Comparison of ENCODE assay signal across 20 cellular contexts in the genomic region with DNA sequence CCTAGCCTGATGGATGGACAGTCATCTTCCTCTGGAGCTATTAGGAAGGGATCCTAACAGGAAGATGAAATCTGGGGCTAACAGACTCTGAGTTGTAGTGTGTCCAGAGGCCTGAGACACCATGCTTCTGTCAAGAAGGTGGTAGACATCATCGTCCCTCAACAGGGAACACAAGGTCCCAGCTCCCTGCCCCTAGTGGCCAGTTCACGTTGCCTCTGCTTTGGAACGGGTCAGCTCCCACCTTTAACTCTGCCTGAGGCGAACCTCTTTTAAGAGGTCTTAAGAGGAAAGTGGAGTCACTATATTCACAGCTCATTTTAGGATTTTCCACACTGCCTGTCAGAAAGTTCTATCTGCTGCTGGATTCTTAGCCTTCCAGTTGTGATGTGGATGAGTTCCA. TPM values are rescaled to one million over a fixed set of nuclear protein-coding genes. Genes with fewer than 3 reads are reported as not detected.
DNase-seq lines count a peak whose midpoint lies in the region; ATAC-seq, FAIRE-seq and TF ChIP-seq lines count a peak whose summit lies in the region.
"Had no signal": no experiment of that assay in that cellular context is flagged by ENCODE, and none has a peak within 500 bp of the region (broad histone marks: within the 10 kb centered on the region; RNA-seq: fewer than 3 reads in every experiment).

No MANE protein-coding gene starts in this region.

- FAIRE-seq in K562 (lab: Jason Lieb, UNC) (peak; percentile 91), HepG2 (lab: Jason Lieb, UNC) (no peak)

- H3K4me1 Mint-ChIP-seq in Caco-2 (ENCODE audit: low read depth, unreplicated experiment) = no peaks in the 10 kb centered on the region
- H3K4me1 Mint-ChIP-seq in activated CD4-positive, alpha-beta T cell treated with anti-CD3 and anti-CD28 coated beads for 36 hours = no peaks in the 10 kb centered on the region
- H3K4me1 Mint-ChIP-seq: brain, natural killer cell had no signal

- TF ChIP-seq RAD21 in K562 (CRISPR knock-in tag; conservative IDR thresholded peaks at IDR 0.05 in 1 of 2, IDR thresholded peaks at IDR 0.05 in 1 of 2) = no peak
- TF ChIP-seq RAD21 in HepG2 (CRISPR knock-in tag; IDR thresholded peaks at IDR 0.05) = no peak

- H3K27ac Mint-ChIP-seq in Caco-2 (ENCODE audit: unreplicated experiment) = no peak overlapping the region
- no peak overlapping the region for H3K27ac Mint-ChIP-seq in activated CD4-positive, alpha-beta T cell treated with anti-CD3 and anti-CD28 coated beads for 36 hours
- H3K27ac Mint-ChIP-seq: brain; CD4-positive, alpha-beta T cell; natural killer cell had no signal

- H3K9me3 ChIP-seq in Caco-2 = no peaks in the 10 kb centered on the region
- H3K9me3 ChIP-seq in HEK293 (ENCODE audit: control insufficient read depth, insufficient read depth, low read depth, low read length) = no peaks in the 10 kb centered on the region
- H3K9me3 ChIP-seq in K562 (replicated peaks; ENCODE audit: control insufficient read depth, insufficient read depth, low read depth, low read length) = no peaks in the 10 kb centered on the region
- no peaks in the 10 kb centered on the region for H3K9me3 ChIP-seq in HepG2 (ENCODE audit: low read length)
- H3K9me3 ChIP-seq in body of pancreas = no peaks in the 10 kb centered on the region
- H3K9me3 ChIP-seq: left lung, right lobe of liver had no signal

- in situ Hi-C loops in K562 (cut with MboI) = no loop called here
- in situ Hi-C loops in HepG2 (cut with HindIII; ENCODE audit: extremely low pct_ligation_motif_present, low pct_unique_long_range_greater_than_20kb) = no loop called here

- H3K4me2 ChIP-seq in K562 (ENCODE audit: insufficient read depth, low read length) = no peak overlapping the region
- no peak overlapping the region for H3K4me2 ChIP-seq in HepG2 (ENCODE audit: low read depth, low read length)

- CTCF ChIA-PET in Caco-2 (lab: Charles Lee) = interaction anchor here (0.5 to 1.4 kb wide), 5 partner anchors 10 to 125 kb away, joined by 3 to 6 read pairs (median 4); no protein-coding TSS in a partner anchor
- CTCF ChIA-PET in HEK293 (lab: Yijun Ruan, JAX) = interaction anchor here (0.6 to 1.3 kb wide), 7 partner anchors 8 to 125 kb away, joined by 3 to 4 read pairs (median 3); no protein-coding TSS in a partner anchor
- CTCF ChIA-PET in K562 (lab: Yijun Ruan, JAX; ENCODE audit: low intra/inter-chr PET ratio) = no interaction called here
- CTCF ChIA-PET in HepG2 (lab: Yijun Ruan, JAX; ENCODE audit: low intra/inter-chr PET ratio, low total read pairs) = no interaction called here
- CTCF ChIA-PET in activated CD4-positive, alpha-beta T cell treated with anti-CD3 and anti-CD28 coated beads for 36 hours (lab: Charles Lee) = interaction anchor here (0.6 to 1.3 kb wide), 5 partner anchors 11 to 212 kb away, joined by 3 read pairs; no protein-coding TSS in a partner anchor

- DNase-seq in Caco-2 (no peak), K562 (ENCODE audit: extremely low read depth in 1 of 4, low spot score in 3 of 4) (peak in 3 of 4 experiments; percentile 41 to 59 (median 52)), HepG2 (ENCODE audit: low spot score) (no peak), body of pancreas (no peak), NCI-H2227 (lab: John Stamatoyannopoulos, UW; ENCODE audit: unreplicated experiment) (no peak)
- DNase-seq in activated CD4-positive, alpha-beta T cell treated with anti-CD3 and anti-CD28 coated beads for 36 hours = no peak
- DNase-seq: activated CD4-positive, alpha-beta T cell treated with anti-CD3 and anti-CD28 coated beads, Interleukin-2, amount 50 U/mL, for 48 hours; activated effector memory CD4-positive, alpha-beta T cell treated with Interleukin-2 at 50 U/mL for 16 hours; CD4-positive, alpha-beta T cell; GF-D8; left lung; natural killer cell; NCI-H1105 treated with DMSO at 0.1 percent for 48 hours; NCI-H446 treated with DMSO at 0.1 percent for 48 hours; stimulated activated naive CD8-positive, alpha-beta T cell treated with anti-CD3 and anti-CD28 coated beads, Interleukin-15, Interleukin-2, amounts not matched to agents 100 U/mL and 50 U/mL, for 24 hours had no signal

- H3K4me3 Mint-ChIP-seq in Caco-2 (ENCODE audit: unreplicated experiment) = no peak overlapping the region
- H3K4me3 Mint-ChIP-seq in activated CD4-positive, alpha-beta T cell treated with anti-CD3 and anti-CD28 coated beads for 36 hours = no peak overlapping the region
- H3K4me3 Mint-ChIP-seq: brain; CD4-positive, alpha-beta T cell; natural killer cell had no signal

- intact Hi-C loops in Caco-2 (cut with micrococcal nuclease; ENCODE audit: unreplicated experiment) = no loop called here
- intact Hi-C loops in K562 (cut with micrococcal nuclease) = no loop called here
- intact Hi-C loops in HepG2 (cut with micrococcal nuclease; ENCODE audit: unreplicated experiment) = no loop called here
- intact Hi-C loops in body of pancreas (cut with DNase I) = no loop called here
- intact Hi-C loops in activated CD4-positive, alpha-beta T cell treated with anti-CD3 and anti-CD28 coated beads for 36 hours (cut with DNase I, micrococcal nuclease) = no loop called here

- no peaks in the 10 kb centered on the region for H3K9me3 Mint-ChIP-seq in Caco-2 (ENCODE audit: unreplicated experiment)
- H3K9me3 Mint-ChIP-seq in activated CD4-positive, alpha-beta T cell treated with anti-CD3 and anti-CD28 coated beads for 36 hours (ENCODE audit: low read depth) = no peaks in the 10 kb centered on the region
- H3K9me3 Mint-ChIP-seq: CD4-positive, alpha-beta T cell; natural killer cell had no signal

- H3K27me3 Mint-ChIP-seq in Caco-2 (ENCODE audit: insufficient read depth, unreplicated experiment) = no peaks in the 10 kb centered on the region
- H3K27me3 Mint-ChIP-seq in activated CD4-positive, alpha-beta T cell treated with anti-CD3 and anti-CD28 coated beads for 36 hours = no peaks in the 10 kb centered on the region
- H3K27me3 Mint-ChIP-seq: brain; CD4-positive, alpha-beta T cell had no signal

- POLR2A ChIA-PET in Caco-2 (lab: Charles Lee) (no interaction called here), HEK293 (lab: Yijun Ruan, JAX) (no interaction called here), K562 (lab: Yijun Ruan, JAX) (interaction anchor here (0.6 to 1.4 kb wide), 5 partner anchors 10 to 56 kb away, joined by 3 to 6 read pairs (median 3); no protein-coding TSS in a partner anchor), HepG2 (lab: Yijun Ruan, JAX) (no interaction called here)
- POLR2A ChIA-PET in activated CD4-positive, alpha-beta T cell treated with anti-CD3 and anti-CD28 coated beads for 36 hours (lab: Charles Lee) = interaction anchor here (1.0 kb wide), 1 partner anchor 12 kb away, joined by 4 read pairs; no protein-coding TSS in a partner anchor

- TF ChIP-seq CTCF in Caco-2 (IDR thresholded peaks at IDR 0.05; ENCODE audit: insufficient read depth in 1 of 2, low read depth in 1 of 2, low read length in 1 of 2, severe bottlenecking in 1 of 2, unreplicated experiment in 1 of 2) = peak; percentile 36 to 47
- peak; percentile 20; the same call in 1 of the 2 replicates for TF ChIP-seq CTCF in HEK293 (tag by site-specific recombination; IDR thresholded peaks at IDR 0.05)
- TF ChIP-seq CTCF in K562 (IDR thresholded peaks at IDR 0.05 in 2 of 3, conservative IDR thresholded peaks at IDR 0.05 in 1 of 3; ENCODE audit: insufficient read depth in 2 of 3, low read depth in 1 of 3, low read length in 3 of 3) = peak; percentile 39 to 77 (median 43)
- no peak for TF ChIP-seq CTCF in HepG2 (CRISPR knock-in tag; IDR thresholded peaks at IDR 0.05)
- TF ChIP-seq CTCF in body of pancreas (IDR thresholded peaks at IDR 0.05) = no peak

- peak; percentile 90 for ATAC-seq in K562
- ATAC-seq in HepG2 = peak; percentile 75
- ATAC-seq in body of pancreas = no peak
- no peak for ATAC-seq in activated CD4-positive, alpha-beta T cell treated with anti-CD3 and anti-CD28 coated beads for 36 hours
- ATAC-seq in HG03097 (IDR thresholded peaks at IDR 0.05; ENCODE audit: low FRiP score, unreplicated experiment) = no peak
- ATAC-seq: left lung; natural killer cell; right lobe of liver; stimulated activated naive CD8-positive, alpha-beta T cell treated with anti-CD3 and anti-CD28 coated beads, Interleukin-15, Interleukin-2, amounts not matched to agents 100 U/mL and 50 U/mL, for 24 hours had no signal

- no peaks in the 10 kb centered on the region for H3K9me1 ChIP-seq in K562 (ENCODE audit: control insufficient read depth, insufficient read depth, low read length)

- H3K9ac ChIP-seq in K562 (ENCODE audit: insufficient read depth in 1 of 2, low read depth in 2 of 2, low read length in 2 of 2) (no peak overlapping the region), HepG2 (ENCODE audit: insufficient read depth, low read depth, low read length) (no peak overlapping the region)

- H3K79me2 ChIP-seq in K562 (ENCODE audit: control insufficient read depth, insufficient read depth, low read length) (no peaks in the 10 kb centered on the region), HepG2 (ENCODE audit: insufficient read depth, low read length) (no peaks in the 10 kb centered on the region)

- no peaks in the 10 kb centered on the region for H3K4me1 ChIP-seq in Caco-2
- H3K4me1 ChIP-seq in HEK293 (ENCODE audit: control insufficient read depth, insufficient read depth, low read length) = no peaks in the 10 kb centered on the region
- peaks cover 2 to 4% of the 10 kb centered on the region in 2 experiments; a peak in 3 of 5 replicates for H3K4me1 ChIP-seq in K562 (replicated peaks in 1 of 2; ENCODE audit: control insufficient read depth in 2 of 2, insufficient read depth in 2 of 2, low read length in 2 of 2)
- no peaks in the 10 kb centered on the region for H3K4me1 ChIP-seq in HepG2 (ENCODE audit: insufficient read depth, low read length)
- no peaks in the 10 kb centered on the region for H3K4me1 ChIP-seq in body of pancreas
- H3K4me1 ChIP-seq: left lung, right lobe of liver had no signal

- peaks cover 75% of the 10 kb centered on the region for H3K36me3 Mint-ChIP-seq in Caco-2 (ENCODE audit: insufficient read depth, unreplicated experiment)
- peaks cover 8% of the 10 kb centered on the region for H3K36me3 Mint-ChIP-seq in activated CD4-positive, alpha-beta T cell treated with anti-CD3 and anti-CD28 coated beads for 36 hours (ENCODE audit: low read depth)
- H3K36me3 Mint-ChIP-seq: natural killer cell had no signal

- H4K20me1 ChIP-seq in K562 (replicated peaks; ENCODE audit: control insufficient read depth, insufficient read depth, low read length) = no peaks in the 10 kb centered on the region
- H4K20me1 ChIP-seq in HepG2 (ENCODE audit: insufficient read depth, low read length) = no peaks in the 10 kb centered on the region

- TF ChIP-seq EP300 in K562 (IDR thresholded peaks at IDR 0.05; ENCODE audit: low read length) (no peak), HepG2 (IDR thresholded peaks at IDR 0.05; ENCODE audit: low read depth in 2 of 2, low read length in 2 of 2) (no peak), HepG2 (CRISPR knock-in tag; IDR thresholded peaks at IDR 0.05; ENCODE audit: borderline replicate concordance) (no peak)

- H3K4me3 ChIP-seq in Caco-2 (ENCODE audit: low read depth, low read length) (no peak overlapping the region), HEK293 (ENCODE audit: low read depth, low read length) (no peak overlapping the region), K562 (no peak overlapping the region), HepG2 (replicated peaks in 1 of 3; ENCODE audit: insufficient read depth in 1 of 3, low read depth in 2 of 3, low read length in 3 of 3) (no peak overlapping the region), body of pancreas (no peak overlapping the region)
- H3K4me3 ChIP-seq: left lung, right lobe of liver had no signal

- 42% methylated on average over 4 of the region's 4 CpGs for WGBS in K562 (ENCODE audit: insufficient coverage, low coverage, missing lambda C conversion rate)
- WGBS in HepG2 (ENCODE audit: low lambda C conversion rate) = 75% methylated on average over 4 of the region's 4 CpGs
- 72 to 82% methylated on average over 4 of the region's 4 CpGs for WGBS in body of pancreas, 2 donors

- H3K27me3 ChIP-seq in Caco-2 (replicated peaks; ENCODE audit: control insufficient read depth, insufficient read depth, low read length) = no peaks in the 10 kb centered on the region
- no peaks in the 10 kb centered on the region for H3K27me3 ChIP-seq in K562 (ENCODE audit: control insufficient read depth in 2 of 2, insufficient read depth in 2 of 2, low read length in 2 of 2)
- no peaks in the 10 kb centered on the region for H3K27me3 ChIP-seq in HepG2 (ENCODE audit: control insufficient read depth in 1 of 2, insufficient read depth in 2 of 2, low read length in 2 of 2)
- H3K27me3 ChIP-seq in body of pancreas = no peaks in the 10 kb centered on the region
- H3K27me3 ChIP-seq: left lung, right lobe of liver had no signal

- BruUV-seq in Caco-2 (replicated peaks; lab: Mats Ljungman, UMichigan) (no TSS peak), K562 (replicated peaks; lab: Mats Ljungman, UMichigan) (no TSS peak), HepG2 (replicated peaks; lab: Mats Ljungman, UMichigan) (no TSS peak)

- H3K27ac ChIP-seq in HEK293 (ENCODE audit: extremely low read depth, low read depth, low read length) = no peak overlapping the region
- H3K27ac ChIP-seq in K562 (ENCODE audit: extremely low read depth, low read depth, low read length) = no peak overlapping the region
- H3K27ac ChIP-seq in HepG2 (ENCODE audit: extremely low read length, insufficient read depth, low read length) = no peak overlapping the region
- H3K27ac ChIP-seq in body of pancreas = no peak overlapping the region
- H3K27ac ChIP-seq: left lung, right lobe of liver had no signal

- H2AFZ ChIP-seq in K562 (ENCODE audit: low read depth, low read length) (0 out of 2 replicates have a peak overlapping the region, but pooled peaks have one; percentile 4), HepG2 (ENCODE audit: low read length) (no peak overlapping the region)

- H3K36me3 ChIP-seq in Caco-2 (ENCODE audit: control insufficient read depth, insufficient read depth, low read length) (no peaks in the 10 kb centered on the region; the same call in 1 of the 2 replicates), HEK293 (ENCODE audit: control insufficient read depth in 2 of 2, insufficient read depth in 1 of 2, low read length in 2 of 2) (peaks cover 7 to 97% of the 10 kb centered on the region in 2 experiments; a peak in 2 of 3 replicates), K562 (ENCODE audit: control insufficient read depth, insufficient read depth, low read length) (peaks cover 60% of the 10 kb centered on the region; the same call in 2 of the 3 replicates), HepG2 (replicated peaks in 1 of 2; ENCODE audit: control insufficient read depth in 1 of 2, insufficient read depth in 2 of 2, low read length in 2 of 2) (peaks cover 24 to 77% of the 10 kb centered on the region in 2 experiments), body of pancreas (replicated peaks in 1 of 2; ENCODE audit: insufficient read depth in 1 of 2, low read depth in 2 of 2) (peaks cover 0 to 55% of the 10 kb centered on the region in 2 donors)

- TF ChIP-seq POLR2A in K562 (conservative IDR thresholded peaks at IDR 0.05) (no peak), HepG2 (IDR thresholded peaks at IDR 0.05; ENCODE audit: insufficient read depth in 1 of 2, low read depth in 2 of 2, low read length in 2 of 2) (no peak), body of pancreas (IDR thresholded peaks at IDR 0.05) (no peak)

RNA-seq across cellular contexts. Expression of a gene that starts 28.3 kb away (rescaled TPM):
- total RNA-seq in Caco-2 (2022) (not detected in 2 replicates), K562 (2014; rRNA removed) (0.64 TPM in 1 of 2 replicates, not detected in the other), K562 (2014; rRNA removed; fragmentation: Illumina TruSeq; extraction: Trizol) (0.22 and 0.51 TPM in 2 replicates), K562 (2015; rRNA removed; fragmentation: Illumina TruSeq; extraction: Trizol) (not detected in 2 replicates), K562 (2021) (0.45 and 1.2 TPM in 2 replicates), HepG2 (2016; rRNA removed; fragmentation: Illumina TruSeq; extraction: Trizol) (not detected in 2 replicates), body of pancreas (not detected)
- 2.2 and 3.8 TPM in 2 replicates for total RNA-seq in K562 (2011; cell fraction: chromatin; rRNA removed; ENCODE audit: low replicate concordance)
- 2.5 and 4.9 TPM in 2 replicates for total RNA-seq in K562 (2011; cell fraction: nucleolus; rRNA removed)
- total RNA-seq in K562 (2011; cell fraction: nucleoplasm; rRNA removed) = 2.4 and 2.8 TPM in 2 replicates
- polyA plus RNA-seq in K562 (2011; rRNA removed) (0.87 and 1.1 TPM in 2 replicates), K562 (2014; fragmentation: Illumina TruSeq; extraction: Trizol) (0.06 and 0.51 TPM in 2 replicates), K562 (2014; fragmentation: Nextera tagmentation; extraction: Ambion mirVana) (under 1 TPM; 0.23 to 0.38 TPM), K562 (2014; rRNA removed) (0.19 and 0.91 TPM in 2 replicates), HepG2 (2011; rRNA removed) (not detected in 2 replicates)
- 0.99 and 1.4 TPM in 2 replicates for polyA plus RNA-seq in K562 (2011; cell fraction: cytosol; rRNA removed)
- polyA plus RNA-seq in K562 (2011; cell fraction: nucleus; rRNA removed) = 2.4 and 4.3 TPM in 2 replicates
- polyA plus RNA-seq in K562 (2012) = 0.90 and 0.99 TPM in 2 replicates
- 0.54 and 0.63 TPM in 2 replicates for polyA minus RNA-seq in K562 (2011; rRNA and poly(A)+ RNA removed)
- polyA minus RNA-seq in K562 (2011; cell fraction: cytosol; rRNA and poly(A)+ RNA removed) = 1.5 TPM in 1 of 2 replicates, not detected in the other
- 1.1 and 1.4 TPM in 2 replicates for polyA minus RNA-seq in K562 (2011; cell fraction: nucleus; rRNA and poly(A)+ RNA removed)
- total RNA-seq in HepG2 (2016; cell fraction: cytosol; rRNA removed; fragmentation: Illumina TruSeq; extraction: Trizol; ENCODE audit: low read depth) = not detected in 2 replicates
- total RNA-seq in HepG2 (2016; cell fraction: insoluble cytoplasmic fraction; rRNA removed; fragmentation: Illumina TruSeq; extraction: Trizol) = not detected in 2 replicates
- total RNA-seq in HepG2 (2016; cell fraction: membrane; rRNA removed; fragmentation: Illumina TruSeq; extraction: Trizol) = not detected in 2 replicates
- not detected in 2 replicates for total RNA-seq in HepG2 (2016; cell fraction: nucleus; rRNA removed; fragmentation: Illumina TruSeq; extraction: Trizol)
- polyA plus RNA-seq in HepG2 (2011; cell fraction: cytosol; rRNA removed) = not detected in 2 replicates
- not detected in 2 replicates for polyA plus RNA-seq in HepG2 (2011; cell fraction: nucleus; rRNA removed)
- not detected in 2 replicates for polyA plus RNA-seq in HepG2 (2012)
- not detected in 2 replicates for polyA plus RNA-seq in HepG2 (2016; cell fraction: cytosol; fragmentation: Illumina TruSeq; extraction: Trizol; ENCODE audit: low read depth)
- not detected in 2 replicates for polyA plus RNA-seq in HepG2 (2016; cell fraction: insoluble cytoplasmic fraction; fragmentation: Illumina TruSeq; extraction: Trizol; ENCODE audit: low read depth)
- not detected in 2 replicates for polyA plus RNA-seq in HepG2 (2016; cell fraction: membrane; fragmentation: Illumina TruSeq; extraction: Trizol; ENCODE audit: low read depth)
- polyA plus RNA-seq in HepG2 (2016; cell fraction: nucleus; fragmentation: Illumina TruSeq; extraction: Trizol; ENCODE audit: insufficient read depth, low read depth) = not detected in 2 replicates
- polyA minus RNA-seq in HepG2 (2011; rRNA and poly(A)+ RNA removed; ENCODE audit: low replicate concordance) = not detected in 2 replicates
- not detected in 2 replicates for polyA minus RNA-seq in HepG2 (2011; cell fraction: cytosol; rRNA and poly(A)+ RNA removed)
- polyA minus RNA-seq in HepG2 (2011; cell fraction: nucleus; rRNA and poly(A)+ RNA removed) = not detected in 2 replicates
- not detected for total RNA-seq in activated CD4-positive, alpha-beta T cell treated with anti-CD3 and anti-CD28 coated beads for 36 hours
- total RNA-seq: CD4-positive, alpha-beta T cell; natural killer cell; T-helper 2 cell treated with Interferon-gamma antibody and Interleukin-4, amounts not matched to agents 100 ng/mL and 5 ng/mL, for 36 hours had no signal

RNA-seq across cellular contexts. Expression of a gene that starts 55.2 kb away (rescaled TPM):
- total RNA-seq in Caco-2 (2022) = 0.18 and 0.39 TPM in 2 replicates
- 6.2 and 13.8 TPM in 2 replicates for total RNA-seq in K562 (2011; cell fraction: chromatin; rRNA removed; ENCODE audit: low replicate concordance)
- 11.7 and 12.5 TPM in 2 replicates for total RNA-seq in K562 (2011; cell fraction: nucleolus; rRNA removed)
- 6.5 and 7.2 TPM in 2 replicates for total RNA-seq in K562 (2011; cell fraction: nucleoplasm; rRNA removed)
- 6.4 and 12.7 TPM in 2 replicates for total RNA-seq in K562 (2014; rRNA removed)
- 2.5 and 2.6 TPM in 2 replicates for total RNA-seq in K562 (2014; rRNA removed; fragmentation: Illumina TruSeq; extraction: Trizol)
- total RNA-seq in K562 (2015; rRNA removed; fragmentation: Illumina TruSeq; extraction: Trizol) = 5.9 and 6.0 TPM in 2 replicates
- total RNA-seq in K562 (2021) = 5.2 and 6.1 TPM in 2 replicates
- polyA plus RNA-seq in K562 (2011; rRNA removed) = 13.9 and 16.6 TPM in 2 replicates
- polyA plus RNA-seq in K562 (2011; cell fraction: cytosol; rRNA removed) = 17.4 and 33.0 TPM in 2 replicates
- polyA plus RNA-seq in K562 (2011; cell fraction: nucleus; rRNA removed) = 30.0 and 34.3 TPM in 2 replicates
- polyA plus RNA-seq in K562 (2012) = 5.5 and 7.2 TPM in 2 replicates
- polyA plus RNA-seq in K562 (2014; fragmentation: Illumina TruSeq; extraction: Trizol) = 6.8 and 9.8 TPM in 2 replicates
- polyA plus RNA-seq in K562 (2014; fragmentation: Nextera tagmentation; extraction: Ambion mirVana) = 1 to 10 TPM in 1 of 2 experiments, under 1 TPM in 1; 0.87 to 1.1 TPM
- 7.0 and 9.1 TPM in 2 replicates for polyA plus RNA-seq in K562 (2014; rRNA removed)
- 6.3 and 7.1 TPM in 2 replicates for polyA minus RNA-seq in K562 (2011; rRNA and poly(A)+ RNA removed)
- polyA minus RNA-seq in K562 (2011; cell fraction: cytosol; rRNA and poly(A)+ RNA removed) = 7.3 and 8.2 TPM in 2 replicates
- 6.3 and 12.1 TPM in 2 replicates for polyA minus RNA-seq in K562 (2011; cell fraction: nucleus; rRNA and poly(A)+ RNA removed)
- total RNA-seq in HepG2 (2016; rRNA removed; fragmentation: Illumina TruSeq; extraction: Trizol) = 0.06 and 0.27 TPM in 2 replicates
- not detected in 2 replicates for total RNA-seq in HepG2 (2016; cell fraction: cytosol; rRNA removed; fragmentation: Illumina TruSeq; extraction: Trizol; ENCODE audit: low read depth)
- total RNA-seq in HepG2 (2016; cell fraction: insoluble cytoplasmic fraction; rRNA removed; fragmentation: Illumina TruSeq; extraction: Trizol) = 0.09 TPM in 1 of 2 replicates, not detected in the other
- 0.07 TPM in 1 of 2 replicates, not detected in the other for total RNA-seq in HepG2 (2016; cell fraction: membrane; rRNA removed; fragmentation: Illumina TruSeq; extraction: Trizol)
- total RNA-seq in HepG2 (2016; cell fraction: nucleus; rRNA removed; fragmentation: Illumina TruSeq; extraction: Trizol) = not detected in 2 replicates
- 0.39 and 0.41 TPM in 2 replicates for polyA plus RNA-seq in HepG2 (2011; rRNA removed)
- 0.12 and 0.20 TPM in 2 replicates for polyA plus RNA-seq in HepG2 (2011; cell fraction: cytosol; rRNA removed)
- polyA plus RNA-seq in HepG2 (2011; cell fraction: nucleus; rRNA removed) = 1.7 and 2.6 TPM in 2 replicates
- polyA plus RNA-seq in HepG2 (2012) = 0.03 and 0.21 TPM in 2 replicates
- polyA plus RNA-seq in HepG2 (2016; cell fraction: cytosol; fragmentation: Illumina TruSeq; extraction: Trizol; ENCODE audit: low read depth) = 0.10 TPM in 1 of 2 replicates, not detected in the other
- polyA plus RNA-seq in HepG2 (2016; cell fraction: insoluble cytoplasmic fraction; fragmentation: Illumina TruSeq; extraction: Trizol; ENCODE audit: low read depth) = not detected in 2 replicates
- 0.06 and 0.17 TPM in 2 replicates for polyA plus RNA-seq in HepG2 (2016; cell fraction: membrane; fragmentation: Illumina TruSeq; extraction: Trizol; ENCODE audit: low read depth)
- 0.79 and 1.1 TPM in 2 replicates for polyA plus RNA-seq in HepG2 (2016; cell fraction: nucleus; fragmentation: Illumina TruSeq; extraction: Trizol; ENCODE audit: insufficient read depth, low read depth)
- 0.20 and 0.98 TPM in 2 replicates for polyA minus RNA-seq in HepG2 (2011; rRNA and poly(A)+ RNA removed; ENCODE audit: low replicate concordance)
- polyA minus RNA-seq in HepG2 (2011; cell fraction: cytosol; rRNA and poly(A)+ RNA removed) = not detected in 2 replicates
- 0.13 and 0.50 TPM in 2 replicates for polyA minus RNA-seq in HepG2 (2011; cell fraction: nucleus; rRNA and poly(A)+ RNA removed)
- total RNA-seq in body of pancreas = 1 to 10 TPM; 5.2 to 7.6 TPM
- not detected for total RNA-seq in activated CD4-positive, alpha-beta T cell treated with anti-CD3 and anti-CD28 coated beads for 36 hours

Comparison
In these comparisons a context has a peak if more than half of its experiments do, and no peak if none do; other contexts are left out.
1. DNase-seq: peak in K562 (3 of 4); none in Caco-2 (0 of 2), HepG2 (single experiment), body of pancreas (0 of 4), activated CD4-positive, alpha-beta T cell treated with anti-CD3 and anti-CD28 coated beads for 36 hours (single experiment) and NCI-H2227 (single experiment).
2. CTCF ChIP-seq: peak in Caco-2 (2 of 2), HEK293 (single experiment) and K562 (3 of 3); none in HepG2 (single experiment) and body of pancreas (0 of 7).
3. ATAC-seq: peak in K562 (single experiment) and HepG2 (single experiment); none in body of pancreas (single experiment), activated CD4-positive, alpha-beta T cell treated with anti-CD3 and anti-CD28 coated beads for 36 hours (single experiment) and HG03097 (single experiment).
4. CTCF ChIA-PET loops: an anchor here in Caco-2 (0.5 to 1.4 kb wide), HEK293 (0.6 to 1.3 kb wide) and activated CD4-positive, alpha-beta T cell treated with anti-CD3 and anti-CD28 coated beads for 36 hours (0.6 to 1.3 kb wide); none called in K562 and HepG2.
5. POLR2A ChIA-PET loops: an anchor here in K562 (0.6 to 1.4 kb wide) and activated CD4-positive, alpha-beta T cell treated with anti-CD3 and anti-CD28 coated beads for 36 hours (1.0 kb wide); none called in Caco-2, HEK293 and HepG2.